In the genomic region with DNA sequence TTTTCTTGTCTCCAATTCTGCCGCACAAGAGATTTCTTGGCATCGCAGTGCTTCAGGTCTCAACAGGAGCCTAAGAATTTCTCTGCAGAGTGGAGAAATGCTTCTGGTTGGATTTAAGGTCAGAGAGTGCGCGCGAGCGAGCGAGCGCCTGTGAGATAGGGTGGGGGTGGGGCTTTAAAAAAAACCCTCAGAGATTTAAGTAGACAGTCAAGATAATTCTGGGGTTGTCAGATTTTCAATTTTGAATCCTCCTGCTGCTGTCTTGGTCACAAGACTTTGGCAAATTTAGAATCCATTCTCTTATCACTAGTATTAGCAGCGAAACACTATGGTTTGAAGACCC, we compare ENCODE assay signal across 8 cellular contexts. TPM values are rescaled to one million over a fixed set of nuclear protein-coding genes. Genes with fewer than 3 reads are reported as not detected.
DNase-seq lines count a peak whose midpoint lies in the region; ATAC-seq and TF ChIP-seq lines count a peak whose summit lies in the region.

No MANE protein-coding gene starts in this region.

- H3K27ac ChIP-seq in 22Rv1: peak overlapping the region; percentile 93
- no peak overlapping the region for H3K27ac ChIP-seq in HCT116 (ENCODE audit: low read depth, low read length)

- H3K4me1 ChIP-seq in HCT116 (ENCODE audit: control insufficient read depth in 1 of 2, insufficient read depth in 2 of 2, low read length in 2 of 2): peaks cover 12 to 40% of the 10 kb centered on the region in 2 experiments; a peak in 3 of 4 replicates

- no peak for TF ChIP-seq POLR2A in HCT116 (IDR thresholded peaks at IDR 0.05; ENCODE audit: borderline replicate concordance, extremely low read depth, insufficient read depth, insufficient read length)

- H3K36me3 Mint-ChIP-seq in activated naive CD8-positive, alpha-beta T cell treated with anti-CD3 and anti-CD28 coated beads for 36 hours: peaks cover 7% of the 10 kb centered on the region

- ATAC-seq in HCT116 (no peak), sciatic nerve (peak; percentile 52), HG03039 (IDR thresholded peaks at IDR 0.05; ENCODE audit: unreplicated experiment) (no peak)

- H3K9me2 ChIP-seq in HCT116 (ENCODE audit: insufficient read depth): no peaks in the 10 kb centered on the region

- H3K9me3 ChIP-seq in HCT116 (ENCODE audit: control insufficient read depth in 1 of 2, insufficient read depth in 1 of 2, low read depth in 1 of 2, low read length in 2 of 2): no peaks in the 10 kb centered on the region

- TF ChIP-seq CTCF in 22Rv1 (IDR thresholded peaks at IDR 0.05) (no peak), HCT116 (IDR thresholded peaks at IDR 0.05 in 2 of 3, conservative IDR thresholded peaks at IDR 0.05 in 1 of 3; ENCODE audit: borderline replicate concordance in 1 of 3, insufficient read depth in 1 of 3, low read depth in 2 of 3, low read length in 2 of 3) (no peak)

- H3K4me3 ChIP-seq in HCT116 (replicated peaks in 1 of 2; ENCODE audit: low read depth in 1 of 2, low read length in 2 of 2): peak overlapping the region in 1 of 2 experiments; percentile 59; a peak in 2 of 4 replicates

- RAD21 ChIA-PET in HCT116 (lab: Charles Lee; ENCODE audit: low non-redundant PET in 1 of 2, low total read pairs in 2 of 2, uncharacterized antibody in 2 of 2, unreplicated experiment in 2 of 2): no interaction called here

- no TSS peak for BruUV-seq in HCT116 (replicated peaks; lab: Mats Ljungman, UMichigan)

- POLR2A ChIA-PET in HCT116 (lab: Charles Lee): no interaction called here

- TF ChIP-seq RAD21 in HCT116 (IDR thresholded peaks at IDR 0.05; ENCODE audit: low read depth): no peak

- peaks cover 20% of the 10 kb centered on the region for H3K4me1 Mint-ChIP-seq in activated naive CD8-positive, alpha-beta T cell treated with anti-CD3 and anti-CD28 coated beads for 36 hours

- no peaks in the 10 kb centered on the region for H3K36me3 ChIP-seq in HCT116 (ENCODE audit: control insufficient read depth in 1 of 2, insufficient read depth in 2 of 2, low read length in 2 of 2)

- H3K27me3 ChIP-seq in HCT116 (ENCODE audit: insufficient read depth, low read length): no peaks in the 10 kb centered on the region

- H3K9me3 Mint-ChIP-seq in activated naive CD8-positive, alpha-beta T cell treated with anti-CD3 and anti-CD28 coated beads for 36 hours: no peaks in the 10 kb centered on the region

- no peaks in the 10 kb centered on the region for H3K79me2 ChIP-seq in HCT116 (ENCODE audit: insufficient read depth, low read length)

- CTCF ChIA-PET in HCT116 (lab: Charles Lee): interaction anchor here (0.6 kb wide), 1 partner anchor 9 kb away, joined by 3 read pairs; no protein-coding TSS in a partner anchor

- peaks cover 6% of the 10 kb centered on the region for H3K27me3 Mint-ChIP-seq in activated naive CD8-positive, alpha-beta T cell treated with anti-CD3 and anti-CD28 coated beads for 36 hours

- peak overlapping the region; percentile 63 for H3K4me2 ChIP-seq in HCT116 (ENCODE audit: low read length)

- no peak overlapping the region for H2AFZ ChIP-seq in HCT116 (ENCODE audit: low read depth, low read length, poor library complexity, severe bottlenecking)

- DNase-seq in HCT116 (ENCODE audit: low read depth, low spot score): no peak
- no peak for DNase-seq in activated naive CD8-positive, alpha-beta T cell treated with anti-CD3 and anti-CD28 coated beads for 36 hours
- peak; percentile 21 for DNase-seq in hepatic stellate cell (ENCODE audit: low spot score)
- no peak for DNase-seq in sciatic nerve (ENCODE audit: low spot score)
- DNase-seq in NCI-H446 (lab: John Stamatoyannopoulos, UW): no peak
- no peak for DNase-seq in stimulated activated CD4-positive, alpha-beta T cell treated with anti-CD3 and anti-CD28 coated beads, Interleukin-4, amount 100 ng/mL, for 1 hour

- intact Hi-C loops in HCT116 (cut with micrococcal nuclease): no loop called here
- intact Hi-C loops in sciatic nerve (cut with DNase I): no loop called here

- peak overlapping the region; percentile 78 for H3K4me3 Mint-ChIP-seq in activated naive CD8-positive, alpha-beta T cell treated with anti-CD3 and anti-CD28 coated beads for 36 hours

- no peak overlapping the region for H3K27ac Mint-ChIP-seq in activated naive CD8-positive, alpha-beta T cell treated with anti-CD3 and anti-CD28 coated beads for 36 hours

- H3K9ac ChIP-seq in HCT116 (ENCODE audit: low read length): peak overlapping the region; percentile 55

- no peaks in the 10 kb centered on the region for H4K20me1 ChIP-seq in HCT116 (ENCODE audit: insufficient read depth)

TF ChIP-seq in HCT116, 20 proteins besides CTCF, POLR2A, EP300 and RAD21:
- TF ChIP-seq TCF7L2 (IDR thresholded peaks at IDR 0.05; ENCODE audit: borderline replicate concordance, extremely low read depth, insufficient read depth, insufficient read length): no peak
- no peak for TF ChIP-seq EZH2phosphoT487 (IDR thresholded peaks at IDR 0.05; ENCODE audit: borderline replicate concordance)
- no peak for TF ChIP-seq MAX (IDR thresholded peaks at IDR 0.05)
- TF ChIP-seq ZFX (IDR thresholded peaks at IDR 0.05): no peak
- no peak for TF ChIP-seq SRF (IDR thresholded peaks at IDR 0.05; ENCODE audit: low read depth)
- no peak for TF ChIP-seq EZH2 (IDR thresholded peaks at IDR 0.05)

RNA-seq across cellular contexts. Expression of gene CPEB3, which starts 49.7 kb away (rescaled TPM):
- total RNA-seq in HCT116 (2021; ENCODE audit: unreplicated experiment) (3.0 TPM), sciatic nerve (6.2 TPM)
- polyA plus RNA-seq in HCT116 (2012): 0.88 and 1.2 TPM in 2 replicates
- 1 to 10 TPM; 1.5 to 1.9 TPM for total RNA-seq in activated naive CD8-positive, alpha-beta T cell treated with anti-CD3 and anti-CD28 coated beads for 36 hours

RNA-seq across cellular contexts. Expression of gene MARCHF5, which starts 49.8 kb away (rescaled TPM):
- total RNA-seq in HCT116 (2021; ENCODE audit: unreplicated experiment): 59.1 TPM
- polyA plus RNA-seq in HCT116 (2012): 41.2 and 45.6 TPM in 2 replicates
- 10 to 100 TPM; 25.6 to 26.5 TPM for total RNA-seq in activated naive CD8-positive, alpha-beta T cell treated with anti-CD3 and anti-CD28 coated beads for 36 hours
- 37.4 TPM for total RNA-seq in sciatic nerve
